In the genomic region with DNA sequence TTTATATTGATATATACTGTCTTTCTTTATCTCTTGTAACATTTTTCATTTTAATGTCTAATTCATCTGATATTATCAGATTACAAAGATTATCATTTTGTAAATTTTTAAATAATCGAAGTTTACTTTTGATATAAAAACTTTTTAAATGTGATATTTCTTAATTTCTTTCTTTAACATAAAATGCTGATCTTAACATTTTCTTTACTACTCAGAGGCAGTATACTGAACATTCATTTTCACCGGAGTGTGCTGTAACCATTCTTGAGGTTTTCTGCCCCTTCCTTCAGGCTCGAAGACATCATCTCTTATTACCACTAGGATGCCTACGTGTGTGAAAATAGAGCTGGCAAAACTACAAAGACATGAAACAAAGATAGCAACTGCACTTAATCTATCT, we compare ENCODE assay signal across 16 cellular contexts.
A peak's percentile ranks its signal among the peaks of the same experiment; 100 is the strongest.
DNase-seq lines count a peak whose midpoint lies in the region; ATAC-seq, FAIRE-seq and TF ChIP-seq lines count a peak whose summit lies in the region.
"Had no signal": no experiment of that assay in that cellular context is flagged by ENCODE, and none has a peak within 500 bp of the region (broad histone marks: within the 10 kb centered on the region; RNA-seq: fewer than 3 reads in every experiment).

No MANE protein-coding gene starts in this region.

- TF ChIP-seq CTCF in spleen (IDR thresholded peaks at IDR 0.05 in 8 of 11, conservative IDR thresholded peaks at IDR 0.05 in 3 of 11): no peak

- peaks cover 0 to 13% (median 8%) of the 10 kb centered on the region in 8 donors for H3K9me3 ChIP-seq in spleen

- intact Hi-C loops in spleen (cut with DNase I; ENCODE audit: low total_unique reads): no loop called here

- no peaks in the 10 kb centered on the region for H3K36me3 ChIP-seq in spleen
- H3K36me3 ChIP-seq: BLaER1 had no signal

- H3K27ac ChIP-seq in spleen: no peak overlapping the region
- H3K27ac ChIP-seq: BLaER1 had no signal

- FAIRE-seq in G401.6 (lab: Jason Lieb, UNC) (peak; percentile 66), endometrium (lab: Jason Lieb, UNC) (peak; percentile 21)
- FAIRE-seq: GM12878, K562 had no signal

- H3K27me3 ChIP-seq in spleen (replicated peaks in 1 of 7): no peaks in the 10 kb centered on the region
- H3K27me3 ChIP-seq: BLaER1 had no signal

- no peak for TF ChIP-seq POLR2A in spleen (IDR thresholded peaks at IDR 0.05)

- no peak for ATAC-seq in HG02678 (IDR thresholded peaks at IDR 0.05; ENCODE audit: unreplicated experiment)
- ATAC-seq: GM12878, HCT116, K562 had no signal

- no peaks in the 10 kb centered on the region for H3K4me1 ChIP-seq in spleen
- H3K4me1 ChIP-seq: BLaER1 had no signal

- peak; percentile 2 for DNase-seq in myocyte (ENCODE audit: low read depth)
- no peak for DNase-seq in amniotic stem cell (lab: John Stamatoyannopoulos, UW)
- DNase-seq in spleen: no peak
- DNase-seq: CD4-positive, alpha-beta memory T cell; DMS153; DMS79; GOT3; H7; HFFc6 had no signal

- H3K4me3 ChIP-seq in spleen: no peak overlapping the region
- H3K4me3 ChIP-seq: BLaER1, GM12878, K562 had no signal

- WGBS in spleen, 5 donors: 83 to 95% (median 88%) methylated on average over 4 of the region's 4 CpGs
